8 cellular contexts compared by ENCODE assay signal in the genomic region with DNA sequence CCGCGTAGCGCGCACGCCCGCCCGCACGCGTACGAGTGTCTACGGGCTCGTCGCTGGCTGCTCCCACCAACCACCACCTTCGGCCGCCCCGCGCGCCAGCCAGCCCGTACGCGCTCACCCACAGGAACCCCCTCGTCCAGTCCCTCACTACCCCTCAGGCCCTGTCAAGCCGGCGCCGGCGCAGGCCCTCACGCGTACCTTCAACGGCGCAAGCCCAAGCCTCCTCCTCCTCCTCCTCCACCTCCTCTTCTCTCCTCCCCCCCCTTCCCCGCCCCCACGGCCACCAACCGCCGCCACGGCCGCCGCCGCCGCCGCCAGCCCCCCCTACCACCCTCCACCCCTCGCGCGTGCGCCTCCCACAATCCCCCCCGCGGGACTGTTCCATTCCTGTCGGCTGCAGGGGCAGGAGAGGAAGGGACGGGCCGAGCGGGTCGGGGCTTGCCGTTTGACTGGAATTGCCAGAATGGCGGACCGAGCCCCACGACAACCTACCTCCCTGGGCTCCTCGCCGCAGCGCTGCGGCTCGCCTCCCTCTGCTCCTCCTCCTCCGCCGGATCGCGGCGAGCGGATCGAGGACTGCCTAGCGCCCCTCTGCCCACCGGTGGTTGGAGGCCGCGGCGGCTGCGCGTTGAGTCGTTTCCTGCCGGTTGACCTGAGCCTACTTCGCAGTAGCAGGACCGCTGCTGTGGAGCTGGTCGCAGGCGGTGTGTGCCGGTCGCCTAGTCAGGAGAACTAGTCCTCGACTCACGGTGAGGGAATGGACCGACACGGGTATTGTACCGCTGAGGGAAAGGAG. TPM values are rescaled to one million over a fixed set of nuclear protein-coding genes. Genes with fewer than 3 reads are reported as not detected.
DNase-seq lines count a peak whose midpoint lies in the region; ATAC-seq and TF ChIP-seq lines count a peak whose summit lies in the region.

A gene with protein sequence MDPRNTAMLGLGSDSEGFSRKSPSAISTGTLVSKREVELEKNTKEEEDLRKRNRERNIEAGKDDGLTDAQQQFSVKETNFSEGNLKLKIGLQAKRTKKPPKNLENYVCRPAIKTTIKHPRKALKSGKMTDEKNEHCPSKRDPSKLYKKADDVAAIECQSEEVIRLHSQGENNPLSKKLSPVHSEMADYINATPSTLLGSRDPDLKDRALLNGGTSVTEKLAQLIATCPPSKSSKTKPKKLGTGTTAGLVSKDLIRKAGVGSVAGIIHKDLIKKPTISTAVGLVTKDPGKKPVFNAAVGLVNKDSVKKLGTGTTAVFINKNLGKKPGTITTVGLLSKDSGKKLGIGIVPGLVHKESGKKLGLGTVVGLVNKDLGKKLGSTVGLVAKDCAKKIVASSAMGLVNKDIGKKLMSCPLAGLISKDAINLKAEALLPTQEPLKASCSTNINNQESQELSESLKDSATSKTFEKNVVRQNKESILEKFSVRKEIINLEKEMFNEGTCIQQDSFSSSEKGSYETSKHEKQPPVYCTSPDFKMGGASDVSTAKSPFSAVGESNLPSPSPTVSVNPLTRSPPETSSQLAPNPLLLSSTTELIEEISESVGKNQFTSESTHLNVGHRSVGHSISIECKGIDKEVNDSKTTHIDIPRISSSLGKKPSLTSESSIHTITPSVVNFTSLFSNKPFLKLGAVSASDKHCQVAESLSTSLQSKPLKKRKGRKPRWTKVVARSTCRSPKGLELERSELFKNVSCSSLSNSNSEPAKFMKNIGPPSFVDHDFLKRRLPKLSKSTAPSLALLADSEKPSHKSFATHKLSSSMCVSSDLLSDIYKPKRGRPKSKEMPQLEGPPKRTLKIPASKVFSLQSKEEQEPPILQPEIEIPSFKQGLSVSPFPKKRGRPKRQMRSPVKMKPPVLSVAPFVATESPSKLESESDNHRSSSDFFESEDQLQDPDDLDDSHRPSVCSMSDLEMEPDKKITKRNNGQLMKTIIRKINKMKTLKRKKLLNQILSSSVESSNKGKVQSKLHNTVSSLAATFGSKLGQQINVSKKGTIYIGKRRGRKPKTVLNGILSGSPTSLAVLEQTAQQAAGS (N-terminal part only) (minus strand): TSS at position 223 of the 796 bp plus-strand sequence. CDS start 41,284 bp downstream, outside the sequence.

- H3K4me2 ChIP-seq in KMS-11, result peak within 1 kb of the TSS; percentile 93

- H3K4me3 Mint-ChIP-seq in activated T-cell treated with anti-CD3 and anti-CD28 coated beads, Interleukin-2, amount 50 U/mL, for 4 hours, result peak within 1 kb of the TSS; percentile 100

- peak; percentile 26; the same call in 1 of the 2 replicates for TF ChIP-seq CTCF in KMS-11 (conservative IDR thresholded peaks at IDR 0.05; ENCODE audit: low read depth, low read length)
- no peak for TF ChIP-seq CTCF in Panc1 (IDR thresholded peaks at IDR 0.05)

- CTCF ChIA-PET in Panc1 (lab: Charles Lee), result interaction anchor here (0.6 to 0.7 kb wide), 2 partner anchors 49 to 307 kb away, joined by 3 to 4 read pairs; a partner anchor contains a TSS

- intact Hi-C loops in Panc1 (cut with micrococcal nuclease; ENCODE audit: unreplicated experiment), result no loop called here

- in situ Hi-C loops in Panc1 (cut with HindIII; ENCODE audit: low pct_unique_long_range_greater_than_20kb, low sequenced_read_pairs), result no loop called here

- no peaks in the 10 kb centered on the region for H3K9me3 ChIP-seq in Panc1 (ENCODE audit: control insufficient read depth, insufficient read depth, low read depth, low read length)
- no peaks in the 10 kb centered on the region for H3K9me3 ChIP-seq in esophagus (ENCODE audit: control insufficient read depth in 2 of 2, insufficient read depth in 1 of 2, low read depth in 1 of 2, low read length in 1 of 2)
- no peaks in the 10 kb centered on the region for H3K9me3 ChIP-seq in muscle layer of colon (ENCODE audit: low read length)

- H3K36me3 Mint-ChIP-seq in activated T-cell treated with anti-CD3 and anti-CD28 coated beads, Interleukin-2, amount 50 U/mL, for 4 hours (ENCODE audit: insufficient read depth), result peaks cover 9% of the 10 kb centered on the region

- 0 to 1% methylated on average over 56 to 84 of the region's 87 CpGs for whole genome bisulfite sequencing in esophagus, 2 donors

- H3K4me1 ChIP-seq in KMS-11 (ENCODE audit: low read depth, poor library complexity, severe bottlenecking), result peaks cover 44% of the 10 kb centered on the region
- H3K4me1 ChIP-seq in Panc1 (ENCODE audit: control insufficient read depth, insufficient read depth, low read length), result peaks cover 11% of the 10 kb centered on the region
- no peaks in the 10 kb centered on the region for H3K4me1 ChIP-seq in esophagus (ENCODE audit: control insufficient read depth in 2 of 2, insufficient read depth in 2 of 2, low read length in 1 of 2)
- H3K4me1 ChIP-seq in muscle layer of colon (ENCODE audit: insufficient read depth, low read length), result peaks cover 26% of the 10 kb centered on the region

- H3K9ac ChIP-seq in KMS-11, result peak within 1 kb of the TSS; percentile 95
- peak within 1 kb of the TSS; percentile 80 for H3K9ac ChIP-seq in muscle layer of colon (ENCODE audit: low read length)

- H3K27ac ChIP-seq in KMS-11 (peak within 1 kb of the TSS; percentile 91), Panc1 (ENCODE audit: low read length) (peak within 1 kb of the TSS; percentile 96), esophagus (ENCODE audit: low read depth in 2 of 2, low read length in 1 of 2) (peak within 1 kb of the TSS; percentile 99 to 100), muscle layer of colon (ENCODE audit: low read depth, low read length) (peak within 1 kb of the TSS; percentile 98)

- H3K36me3 ChIP-seq in KMS-11 (ENCODE audit: insufficient read depth) (peaks cover 11% of the 10 kb centered on the region; the same call in 1 of the 2 replicates), Panc1 (ENCODE audit: control insufficient read depth, insufficient read depth, low read length) (peaks cover 3% of the 10 kb centered on the region; the same call in 1 of the 2 replicates), esophagus (ENCODE audit: control insufficient read depth in 2 of 2, insufficient read depth in 2 of 2, low read length in 1 of 2) (no peaks in the 10 kb centered on the region), muscle layer of colon (ENCODE audit: insufficient read depth, low read length) (no peaks in the 10 kb centered on the region)

- DNase-seq in DMS153 (lab: John Stamatoyannopoulos, UW) (peak; percentile 93), Panc1 (ENCODE audit: low read depth, low spot score) (peak; percentile 67)
- peak; percentile 92 for DNase-seq in activated T-cell treated with anti-CD3 and anti-CD28 coated beads, Interleukin-2, amount 50 U/mL, for 4 hours
- DNase-seq in stimulated activated CD8-positive, alpha-beta memory T cell treated with anti-CD3 and anti-CD28 coated beads, Interleukin-7, amount 100 ng/mL, for 1 hour (ENCODE audit: low read depth in 2 of 2), result peak; percentile 86 to 87

- POLR2A ChIA-PET in Panc1 (lab: Charles Lee), result interaction anchor here (0.6 to 0.7 kb wide), 4 partner anchors 11 to 184 kb away, joined by 4 to 26 read pairs (median 8); no protein-coding TSS in a partner anchor

- no peaks in the 10 kb centered on the region for H3K27me3 Mint-ChIP-seq in activated T-cell treated with anti-CD3 and anti-CD28 coated beads, Interleukin-2, amount 50 U/mL, for 4 hours (ENCODE audit: low read depth)

- no peaks in the 10 kb centered on the region for H3K9me3 Mint-ChIP-seq in activated T-cell treated with anti-CD3 and anti-CD28 coated beads, Interleukin-2, amount 50 U/mL, for 4 hours

- H3K27me3 ChIP-seq in KMS-11 (ENCODE audit: insufficient read depth, low read depth) (no peaks in the 10 kb centered on the region), Panc1 (ENCODE audit: control insufficient read depth, insufficient read depth, low read length) (no peaks in the 10 kb centered on the region), esophagus (ENCODE audit: control insufficient read depth in 1 of 2, insufficient read depth in 2 of 2, low read length in 2 of 2) (no peaks in the 10 kb centered on the region), muscle layer of colon (ENCODE audit: control insufficient read depth in 1 of 2, insufficient read depth in 2 of 2, low read length in 2 of 2) (no peaks in the 10 kb centered on the region)

- no TSS peak for BruUV-seq in Panc1 (replicated peaks; lab: Mats Ljungman, UMichigan)

- H3K4me3 ChIP-seq in KMS-11 (IDR thresholded peaks at IDR 0.05; ENCODE audit: insufficient read depth, low read depth, low read length) (peak within 1 kb of the TSS; percentile 34), Panc1 (ENCODE audit: low read depth in 2 of 2, low read length in 2 of 2) (peak within 1 kb of the TSS; percentile 74 to 92), esophagus (ENCODE audit: low read depth in 1 of 2, low read length in 2 of 2) (peak within 1 kb of the TSS; percentile 94 to 99), muscle layer of colon (ENCODE audit: low read depth in 1 of 2, low read length in 2 of 2) (peak within 1 kb of the TSS; percentile 82 to 95)

- H4K20me1 ChIP-seq in KMS-11 (ENCODE audit: insufficient read depth), result peaks cover 38% of the 10 kb centered on the region

- peak within 1 kb of the TSS; percentile 75 for H2AFZ ChIP-seq in KMS-11 (ENCODE audit: low read depth)

- ATAC-seq in GM21723 (IDR thresholded peaks at IDR 0.05; ENCODE audit: unreplicated experiment) (peak; percentile 81), Panc1 (peak; percentile 94)
- peak; percentile 82 to 83 for ATAC-seq in activated T-cell treated with anti-CD3 and anti-CD28 coated beads, Interleukin-2, amount 50 U/mL, for 4 hours

- peaks cover 49% of the 10 kb centered on the region for H3K4me1 Mint-ChIP-seq in activated T-cell treated with anti-CD3 and anti-CD28 coated beads, Interleukin-2, amount 50 U/mL, for 4 hours (ENCODE audit: low read depth)

- peaks cover 94% of the 10 kb centered on the region for H3K79me2 ChIP-seq in KMS-11 (ENCODE audit: insufficient read depth, low read depth)

RNA-seq across cellular contexts. Expression of the gene that starts here (rescaled TPM):
- total RNA-seq in Panc1 (2021; ENCODE audit: unreplicated experiment), result 40.9 TPM
- 23.0 TPM for polyA plus RNA-seq in Panc1 (2012; ENCODE audit: insufficient read length)
- total RNA-seq in activated T-cell treated with anti-CD3 and anti-CD28 coated beads, Interleukin-2, amount 50 U/mL, for 4 hours, result 10 to 100 TPM; 23.9 to 27.7 (median 25.5) TPM
- 1 to 10 TPM; 5.9 to 7.2 TPM for polyA plus RNA-seq in esophagus

Comparison
In these comparisons a context has a peak if more than half of its experiments do, and no peak if none do; other contexts are left out.
1. Peak in every context shown above with its lines: DNase-seq, ATAC-seq, H3K4me3 ChIP-seq and H3K27ac ChIP-seq.
2. H3K4me3 ChIP-seq: peak in every context shown above with its lines; median percentile 96 in esophagus; 88 in muscle layer of colon; 83 in Panc1; 34 in KMS-11.